Comparison of ENCODE assay signal across 27 cellular contexts in the genomic region with DNA sequence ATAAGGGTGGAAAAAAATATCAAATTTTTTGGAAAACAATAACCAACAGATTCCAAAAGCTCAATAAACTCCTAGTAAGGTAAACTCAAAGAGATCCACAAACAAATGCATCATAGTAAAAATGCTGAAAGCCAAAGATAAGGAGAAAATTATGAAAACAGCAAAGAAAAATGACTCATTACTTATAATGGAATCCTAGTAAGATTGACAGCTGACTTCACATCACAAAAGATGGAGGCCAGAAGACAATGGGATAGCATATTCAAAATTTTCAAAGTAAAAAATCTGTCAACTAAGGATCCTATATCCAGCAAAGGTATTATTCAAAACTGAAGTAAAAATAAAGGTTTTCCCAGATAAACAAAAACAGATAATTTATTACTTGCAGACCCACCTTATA.
"Had no signal": no experiment of that assay in that cellular context is flagged by ENCODE, and none has a peak within 500 bp of the region (broad histone marks: within the 10 kb centered on the region; RNA-seq: fewer than 3 reads in every experiment).

No MANE protein-coding gene starts in this region.

- H3K4me3 Mint-ChIP-seq: activated T-cell treated with anti-CD3 and anti-CD28 coated beads, Interleukin-2, amount 50 U/mL, for 72 hours; mesothelial cell of epicardium; naive thymus-derived CD4-positive, alpha-beta T cell; stimulated activated memory B cell treated with anti-CD40 and anti-IgM and Interleukin-4, amounts not matched to agents 10 μg/mL and 1 μg/mL and 100 μg/mL, for 72 hours; stimulated activated naive CD8-positive, alpha-beta T cell treated with anti-CD3 and anti-CD28 coated beads, Interleukin-15, amount 100 ng/mL, for 72 hours; type B pancreatic cell had no signal

- H3K27me3 Mint-ChIP-seq: progenitor cell of endocrine pancreas; stimulated activated memory B cell treated with anti-CD40 and anti-IgM and Interleukin-4, amounts not matched to agents 10 μg/mL and 1 μg/mL and 100 μg/mL, for 72 hours; stimulated activated naive CD8-positive, alpha-beta T cell treated with anti-CD3 and anti-CD28 coated beads, Interleukin-15, amount 100 ng/mL, for 72 hours; type B pancreatic cell had no signal

- DNase-seq: activated CD4-positive, alpha-beta T cell treated with anti-CD3 and anti-CD28 coated beads for 4 hours; activated CD4-positive, alpha-beta T cell treated with anti-CD3 and anti-CD28 coated beads, Interleukin-2, amount 50 U/mL, for 4 hours; activated naive CD4-positive, alpha-beta T cell; activated T-cell treated with anti-CD3 and anti-CD28 coated beads for 4 hours; activated T-cell treated with anti-CD3 and anti-CD28 coated beads, Interleukin-2, amount 50 U/mL, for 72 hours; central memory CD4-positive, alpha-beta T cell; dermis blood vessel endothelial cell; effector CD4-positive, alpha-beta T cell; foreskin melanocyte; heart right ventricle; naive thymus-derived CD4-positive, alpha-beta T cell; ovary; retina; sigmoid colon; small intestine; stimulated activated CD4-positive, alpha-beta T cell treated with anti-CD3 and anti-CD28 coated beads, Interleukin-4, amount 100 ng/mL, for 24 hours; stimulated activated CD8-positive, alpha-beta memory T cell treated with anti-CD3 and anti-CD28 coated beads, Interleukin-4, amount 100 ng/mL, for 48 hours; stimulated activated naive CD8-positive, alpha-beta T cell treated with anti-CD3 and anti-CD28 coated beads, Interleukin-15, amount 100 ng/mL, for 72 hours; substantia nigra; uterus had no signal

- H3K4me3 ChIP-seq: breast epithelium, esophagus muscularis mucosa, heart right ventricle, ovary, sigmoid colon, uterus had no signal

- H3K27ac Mint-ChIP-seq: activated naive CD4-positive, alpha-beta T cell treated with anti-CD3 and anti-CD28 coated beads, Interleukin-2, amount 50 U/mL, for 72 hours; activated T-cell treated with anti-CD3 and anti-CD28 coated beads, Interleukin-2, amount 50 U/mL, for 72 hours; mesothelial cell of epicardium; naive thymus-derived CD4-positive, alpha-beta T cell; progenitor cell of endocrine pancreas; stimulated activated memory B cell treated with anti-CD40 and anti-IgM and Interleukin-4, amounts not matched to agents 10 μg/mL and 1 μg/mL and 100 μg/mL, for 72 hours; stimulated activated naive CD8-positive, alpha-beta T cell treated with anti-CD3 and anti-CD28 coated beads, Interleukin-15, amount 100 ng/mL, for 72 hours; type B pancreatic cell had no signal

- H3K4me1 Mint-ChIP-seq: mesothelial cell of epicardium; stimulated activated memory B cell treated with anti-CD40 and anti-IgM and Interleukin-4, amounts not matched to agents 10 μg/mL and 1 μg/mL and 100 μg/mL, for 72 hours; stimulated activated naive CD8-positive, alpha-beta T cell treated with anti-CD3 and anti-CD28 coated beads, Interleukin-15, amount 100 ng/mL, for 72 hours had no signal

- H3K36me3 Mint-ChIP-seq: type B pancreatic cell had no signal

- H3K27ac ChIP-seq: breast epithelium, esophagus muscularis mucosa, heart right ventricle, ovary, sigmoid colon, uterus had no signal

- ATAC-seq: activated naive CD4-positive, alpha-beta T cell treated with anti-CD3 and anti-CD28 coated beads, Interleukin-2, amount 50 U/mL, for 72 hours; activated T-cell treated with anti-CD3 and anti-CD28 coated beads, Interleukin-2, amount 50 U/mL, for 72 hours; heart right ventricle; naive thymus-derived CD4-positive, alpha-beta T cell; stimulated activated memory B cell treated with anti-CD40 and anti-IgM and Interleukin-4, amounts not matched to agents 10 μg/mL and 1 μg/mL and 100 μg/mL, for 72 hours; stimulated activated naive CD8-positive, alpha-beta T cell treated with anti-CD3 and anti-CD28 coated beads, Interleukin-15, amount 100 ng/mL, for 72 hours had no signal
